Comparison of ENCODE assay signal across 33 cellular contexts in genomic region chr10:83252169-83252568, GRCh38.
DNase-seq lines count a peak whose midpoint lies in the region; ATAC-seq, FAIRE-seq and TF ChIP-seq lines count a peak whose summit lies in the region.
"Had no signal": no experiment of that assay in that cellular context is flagged by ENCODE, and none has a peak within 500 bp of the region (broad histone marks: within the 10 kb centered on the region; RNA-seq: fewer than 3 reads in every experiment).

No MANE protein-coding gene starts in this region.

- intact Hi-C loops in right lobe of liver (cut with DNase I), result no loop called here
- intact Hi-C loops in HepG2 (cut with micrococcal nuclease; ENCODE audit: unreplicated experiment), result no loop called here
- intact Hi-C loops in left ventricle myocardium inferior (cut with micrococcal nuclease), result no loop called here

- TF ChIP-seq RAD21 in HepG2 (CRISPR knock-in tag; IDR thresholded peaks at IDR 0.05), result no peak

- no peak overlapping the region for H3K4me2 ChIP-seq in HepG2 (ENCODE audit: low read depth, low read length)
- H3K4me2 ChIP-seq: A549; BLaER1; BLaER1 treated with 17β-estradiol and CSF1 and Interleukin-3, amounts not matched to agents 10 nM and 100 nM had no signal

- no peak for TF ChIP-seq EP300 in HepG2 (IDR thresholded peaks at IDR 0.05; ENCODE audit: low read depth in 2 of 2, low read length in 2 of 2)
- TF ChIP-seq EP300 in HepG2 (CRISPR knock-in tag; IDR thresholded peaks at IDR 0.05; ENCODE audit: borderline replicate concordance), result no peak

- H3K27ac ChIP-seq in right lobe of liver (no peak overlapping the region), HepG2 (ENCODE audit: extremely low read length, insufficient read depth, low read length) (no peak overlapping the region), left ventricle myocardium inferior (replicated peaks) (no peak overlapping the region)
- H3K27ac ChIP-seq: 22Rv1; A549; BLaER1; BLaER1 treated with 17β-estradiol and CSF1 and Interleukin-3, amounts not matched to agents 10 nM and 100 nM; C4-2B had no signal

- no peak overlapping the region for H2AFZ ChIP-seq in HepG2 (ENCODE audit: low read length)

- no peaks in the 10 kb centered on the region for H3K9me3 ChIP-seq in right lobe of liver
- peaks cover 94% of the 10 kb centered on the region for H3K9me3 ChIP-seq in HepG2 (ENCODE audit: low read length)
- H3K9me3 ChIP-seq in left ventricle myocardium inferior (replicated peaks), result peaks cover 39% of the 10 kb centered on the region
- H3K9me3 ChIP-seq: BE2C had no signal

- CTCF ChIA-PET in HepG2 (lab: Yijun Ruan, JAX; ENCODE audit: low intra/inter-chr PET ratio, low total read pairs), result no interaction called here

- peak in 3 of 4 donors; percentile 18 to 58 (median 22) for ATAC-seq in right lobe of liver
- no peak for ATAC-seq in HepG2
- peak; percentile 55 for ATAC-seq in left lobe of liver
- ATAC-seq: A549; CD8-positive, alpha-beta T cell had no signal

- TF ChIP-seq POLR2A in right lobe of liver (IDR thresholded peaks at IDR 0.05), result no peak
- no peak for TF ChIP-seq POLR2A in HepG2 (IDR thresholded peaks at IDR 0.05; ENCODE audit: insufficient read depth in 1 of 2, low read depth in 2 of 2, low read length in 2 of 2)

- H3K9ac ChIP-seq in HepG2 (ENCODE audit: insufficient read depth, low read depth, low read length), result no peak overlapping the region
- H3K9ac ChIP-seq: BLaER1; BLaER1 treated with 17β-estradiol and CSF1 and Interleukin-3, amounts not matched to agents 10 nM and 100 nM had no signal

- H3K36me3 ChIP-seq in right lobe of liver (no peaks in the 10 kb centered on the region), HepG2 (replicated peaks in 1 of 2; ENCODE audit: control insufficient read depth in 1 of 2, insufficient read depth in 2 of 2, low read length in 2 of 2) (no peaks in the 10 kb centered on the region), left ventricle myocardium inferior (no peaks in the 10 kb centered on the region)
- H3K36me3 ChIP-seq: BE2C; BLaER1; BLaER1 treated with 17β-estradiol and CSF1 and Interleukin-3, amounts not matched to agents 10 nM and 100 nM had no signal

- 51% methylated on average over 3 of the region's 3 CpGs for WGBS in right lobe of liver (ENCODE audit: insufficient coverage, low coverage, low lambda C conversion rate, missing lambda C conversion rate)
- WGBS in HepG2 (ENCODE audit: low lambda C conversion rate), result 0% methylated on average over 2 of the region's 3 CpGs

- in situ Hi-C loops in HepG2 (cut with HindIII; ENCODE audit: extremely low pct_ligation_motif_present, low pct_unique_long_range_greater_than_20kb), result no loop called here

- H3K79me2 ChIP-seq in HepG2 (ENCODE audit: insufficient read depth, low read length), result no peaks in the 10 kb centered on the region

- DNase-seq in NK-92 treated with Interleukin-12 subunit alpha and Interleukin-12 subunit beta, amount 100 ng/mL, for 24 hours (lab: John Stamatoyannopoulos, UW), result peak; percentile 1
- DNase-seq in NK-92 (lab: John Stamatoyannopoulos, UW; ENCODE audit: unreplicated experiment), result no peak
- no peak for DNase-seq in right lobe of liver
- no peak for DNase-seq in HepG2 (ENCODE audit: low spot score)
- no peak for DNase-seq in left lobe of liver (ENCODE audit: low spot score)
- no peak for DNase-seq in left ventricle myocardium inferior
- DNase-seq: 8988T; ACHN; AML-193; BE2C; C1 segment of cervical spinal cord; Caco-2; Calu3; CD4-positive, alpha-beta memory T cell; CD4-positive, alpha-beta T cell; CD4-positive, CD25-positive, alpha-beta regulatory T cell; CD8-positive, alpha-beta memory T cell; CD8-positive, alpha-beta T cell; COR-L47; DMS 273 treated with DMSO at 0.1 percent for 48 hours; DMS153; DMS53; DMS79; DMS79 treated with DMSO at 0.1 percent for 48 hours; DND-41; EL had no signal

- TF ChIP-seq CTCF in right lobe of liver (IDR thresholded peaks at IDR 0.05), result no peak
- no peak for TF ChIP-seq CTCF in HepG2 (CRISPR knock-in tag; IDR thresholded peaks at IDR 0.05)
- no peak for TF ChIP-seq CTCF in left ventricle myocardium inferior (IDR thresholded peaks at IDR 0.05; ENCODE audit: borderline replicate concordance)

- FAIRE-seq in HepG2 (lab: Jason Lieb, UNC), result no peak
- FAIRE-seq: A204.1, A549, D721Med had no signal

- H3K27me3 ChIP-seq in right lobe of liver, result no peaks in the 10 kb centered on the region
- no peaks in the 10 kb centered on the region for H3K27me3 ChIP-seq in HepG2 (ENCODE audit: control insufficient read depth in 1 of 2, insufficient read depth in 2 of 2, low read length in 2 of 2)
- no peaks in the 10 kb centered on the region for H3K27me3 ChIP-seq in left ventricle myocardium inferior (ENCODE audit: low read depth)
- H3K27me3 ChIP-seq: BE2C; BLaER1; BLaER1 treated with 17β-estradiol and CSF1 and Interleukin-3, amounts not matched to agents 10 nM and 100 nM had no signal

- H4K20me1 ChIP-seq in HepG2 (ENCODE audit: insufficient read depth, low read length), result no peaks in the 10 kb centered on the region
- H4K20me1 ChIP-seq: BLaER1; BLaER1 treated with 17β-estradiol and CSF1 and Interleukin-3, amounts not matched to agents 10 nM and 100 nM had no signal

- H3K4me1 ChIP-seq in right lobe of liver (no peaks in the 10 kb centered on the region), HepG2 (ENCODE audit: insufficient read depth, low read length) (no peaks in the 10 kb centered on the region), left ventricle myocardium inferior (no peaks in the 10 kb centered on the region)
- H3K4me1 ChIP-seq: A549; BE2C; BLaER1; BLaER1 treated with 17β-estradiol and CSF1 and Interleukin-3, amounts not matched to agents 10 nM and 100 nM; Caco-2 had no signal

- POLR2A ChIA-PET in HepG2 (lab: Yijun Ruan, JAX), result no interaction called here

- BruUV-seq in HepG2 (replicated peaks; lab: Mats Ljungman, UMichigan), result no TSS peak

- H3K4me3 ChIP-seq in right lobe of liver (no peak overlapping the region), HepG2 (replicated peaks in 1 of 3; ENCODE audit: insufficient read depth in 1 of 3, low read depth in 2 of 3, low read length in 3 of 3) (no peak overlapping the region), left ventricle myocardium inferior (no peak overlapping the region)
- H3K4me3 ChIP-seq: A549; BLaER1; BLaER1 treated with 17β-estradiol and CSF1 and Interleukin-3, amounts not matched to agents 10 nM and 100 nM had no signal

TF ChIP-seq in HepG2, 621 proteins besides CTCF, POLR2A, EP300 and RAD21:
- TF ChIP-seq SCMH1 (CRISPR knock-in tag; IDR thresholded peaks at IDR 0.05; ENCODE audit: borderline replicate concordance), result no peak
- TF ChIP-seq SSRP1 (CRISPR knock-in tag; IDR thresholded peaks at IDR 0.05), result no peak
- no peak for TF ChIP-seq NFYC (CRISPR knock-in tag; IDR thresholded peaks at IDR 0.05)
- no peak for TF ChIP-seq EHMT2 (IDR thresholded peaks at IDR 0.05; ENCODE audit: borderline replicate concordance, low read depth, low read length)
